Comparison of ENCODE assay signal across 1 cellular context in the genomic region with DNA sequence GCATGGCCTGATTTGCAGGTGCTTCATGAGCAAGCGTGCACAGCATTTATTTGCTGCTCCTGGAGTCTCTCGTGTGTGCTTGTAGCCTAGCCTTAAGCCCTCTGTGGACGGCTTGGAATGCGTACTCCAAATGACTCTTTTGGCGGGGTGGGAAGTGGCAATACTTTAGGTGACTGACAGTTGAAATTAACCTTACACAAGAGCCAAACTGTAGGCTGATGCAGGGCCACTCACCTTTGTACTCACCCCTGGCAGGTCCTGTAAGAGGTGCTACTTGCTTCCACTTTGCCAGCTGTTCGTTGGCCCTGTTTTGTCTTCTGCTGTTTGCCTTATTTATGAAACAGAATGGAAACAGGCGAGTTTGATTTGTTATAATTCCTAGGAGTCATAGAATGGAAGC.
TF ChIP-seq lines count a peak whose summit lies in the region.

No MANE protein-coding gene starts in this region.

TF ChIP-seq in HepG2, 621 proteins besides CTCF, POLR2A, EP300 and RAD21:
- TF ChIP-seq RARA (CRISPR knock-in tag; IDR thresholded peaks at IDR 0.05) (no peak), ZBTB49 (CRISPR knock-in tag; IDR thresholded peaks at IDR 0.05; ENCODE audit: borderline replicate concordance) (no peak), ZSCAN25 (CRISPR knock-in tag; IDR thresholded peaks at IDR 0.05) (no peak), ATAD3A (CRISPR knock-in tag; IDR thresholded peaks at IDR 0.05) (no peak), SNRNP70 (IDR thresholded peaks at IDR 0.05; ENCODE audit: low read depth, low read length) (no peak), HNF4G (IDR thresholded peaks at IDR 0.05; ENCODE audit: borderline replicate concordance, low read depth, low read length) (peak; percentile 20; the same call in 1 of the 2 replicates), HNF4G (CRISPR knock-in tag; IDR thresholded peaks at IDR 0.05; ENCODE audit: borderline replicate concordance, low read depth) (no peak), ZNF446 (CRISPR knock-in tag; IDR thresholded peaks at IDR 0.05) (no peak), ZNF674 (CRISPR knock-in tag; IDR thresholded peaks at IDR 0.05; ENCODE audit: low read depth) (no peak), BORCS8-MEF2B (CRISPR knock-in tag; IDR thresholded peaks at IDR 0.05) (no peak)
- TF ChIP-seq, protein P1, sequence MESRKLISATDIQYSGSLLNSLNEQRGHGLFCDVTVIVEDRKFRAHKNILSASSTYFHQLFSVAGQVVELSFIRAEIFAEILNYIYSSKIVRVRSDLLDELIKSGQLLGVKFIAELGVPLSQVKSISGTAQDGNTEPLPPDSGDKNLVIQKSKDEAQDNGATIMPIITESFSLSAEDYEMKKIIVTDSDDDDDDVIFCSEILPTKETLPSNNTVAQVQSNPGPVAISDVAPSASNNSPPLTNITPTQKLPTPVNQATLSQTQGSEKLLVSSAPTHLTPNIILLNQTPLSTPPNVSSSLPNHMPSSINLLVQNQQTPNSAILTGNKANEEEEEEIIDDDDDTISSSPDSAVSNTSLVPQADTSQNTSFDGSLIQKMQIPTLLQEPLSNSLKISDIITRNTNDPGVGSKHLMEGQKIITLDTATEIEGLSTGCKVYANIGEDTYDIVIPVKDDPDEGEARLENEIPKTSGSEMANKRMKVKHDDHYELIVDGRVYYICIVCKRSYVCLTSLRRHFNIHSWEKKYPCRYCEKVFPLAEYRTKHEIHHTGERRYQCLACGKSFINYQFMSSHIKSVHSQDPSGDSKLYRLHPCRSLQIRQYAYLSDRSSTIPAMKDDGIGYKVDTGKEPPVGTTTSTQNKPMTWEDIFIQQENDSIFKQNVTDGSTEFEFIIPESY (CRISPR knock-in tag; IDR thresholded peaks at IDR 0.05), result peak; percentile 52; the same call in 1 of the 2 replicates
TF ChIP-seq in HepG2: peak in this region for 2.
